In genomic region chr1:6823822-6824221, GRCh38 we compare ENCODE assay signal across 2 cellular contexts.
TF ChIP-seq lines count a peak whose summit lies in the region.

No MANE protein-coding gene starts in this region.

TF ChIP-seq in GM12878, 131 proteins besides CTCF, POLR2A, EP300 and RAD21 (continued from another document):
- TF ChIP-seq NFYA (IDR thresholded peaks at IDR 0.05; ENCODE audit: borderline replicate concordance, low read depth, low read length) (no peak), NBN (IDR thresholded peaks at IDR 0.05) (no peak), JUND (IDR thresholded peaks at IDR 0.05; ENCODE audit: low read depth, low read length) (no peak), BCLAF1 (IDR thresholded peaks at IDR 0.05) (no peak), NRF1 (conservative IDR thresholded peaks at IDR 0.05; ENCODE audit: low read depth, low read length) (no peak), RCOR1 (conservative IDR thresholded peaks at IDR 0.05; ENCODE audit: low read depth, low read length) (no peak), GATAD2B (conservative IDR thresholded peaks at IDR 0.05; ENCODE audit: low read depth) (no peak)

TF ChIP-seq in liver, 16 proteins besides CTCF, POLR2A, EP300 and RAD21 (continued from another document):
- TF ChIP-seq RXRA (IDR thresholded peaks at IDR 0.05) (peak in 1 of 2 donors; percentile 44), HNF4A (conservative IDR thresholded peaks at IDR 0.05) (peak; percentile 85 to 89), ZBTB33 (IDR thresholded peaks at IDR 0.05) (no peak)
